9 cellular contexts compared by ENCODE assay signal in genomic region chr2:135052997-135053474, GRCh38. TPM values are rescaled to one million over a fixed set of nuclear protein-coding genes. Genes with fewer than 3 reads are reported as not detected.
DNase-seq lines count a peak whose midpoint lies in the region; ATAC-seq and TF ChIP-seq lines count a peak whose summit lies in the region.
"Had no signal": no experiment of that assay in that cellular context is flagged by ENCODE, and none has a peak within 500 bp of the region (broad histone marks: within the 10 kb centered on the region; RNA-seq: fewer than 3 reads in every experiment).

No MANE protein-coding gene starts in this region.

- no peaks in the 10 kb centered on the region for H3K9me3 Mint-ChIP-seq in brain
- no peaks in the 10 kb centered on the region for H3K9me3 Mint-ChIP-seq in stimulated activated naive CD8-positive, alpha-beta T cell treated with anti-CD3 and anti-CD28 coated beads, Interleukin-15, Interleukin-2, amounts not matched to agents 100 ng/mL and 50 ng/mL, for 24 hours

- H3K9ac ChIP-seq in HCT116 (ENCODE audit: low read length) (peak overlapping the region; percentile 93), OCI-LY3 (ENCODE audit: low read length) (peak overlapping the region; percentile 95)

- peaks cover 49% of the 10 kb centered on the region for H3K4me1 Mint-ChIP-seq in brain
- peaks cover 64% of the 10 kb centered on the region for H3K4me1 Mint-ChIP-seq in stimulated activated naive CD8-positive, alpha-beta T cell treated with anti-CD3 and anti-CD28 coated beads, Interleukin-15, Interleukin-2, amounts not matched to agents 100 ng/mL and 50 ng/mL, for 24 hours (ENCODE audit: low read depth)

- POLR2A ChIA-PET in HCT116 (lab: Charles Lee) = no interaction called here

- no peak for TF ChIP-seq CTCF in HCT116 (IDR thresholded peaks at IDR 0.05 in 2 of 3, conservative IDR thresholded peaks at IDR 0.05 in 1 of 3; ENCODE audit: borderline replicate concordance in 1 of 3, insufficient read depth in 1 of 3, low read depth in 2 of 3, low read length in 2 of 3)
- TF ChIP-seq CTCF in OCI-LY3 (IDR thresholded peaks at IDR 0.05; ENCODE audit: low read depth, low read length) = no peak
- TF ChIP-seq CTCF in brain (conservative IDR thresholded peaks at IDR 0.05) = no peak

- H3K4me3 Mint-ChIP-seq in brain = peak overlapping the region; percentile 91 to 100 (median 97)
- peak overlapping the region; percentile 95 for H3K4me3 Mint-ChIP-seq in stimulated activated naive CD8-positive, alpha-beta T cell treated with anti-CD3 and anti-CD28 coated beads, Interleukin-15, Interleukin-2, amounts not matched to agents 100 ng/mL and 50 ng/mL, for 24 hours

- TF ChIP-seq POLR2A in HCT116 (IDR thresholded peaks at IDR 0.05; ENCODE audit: borderline replicate concordance, extremely low read depth, insufficient read depth, insufficient read length) = no peak

- no peaks in the 10 kb centered on the region for H3K9me2 ChIP-seq in HCT116 (ENCODE audit: insufficient read depth)

- intact Hi-C loops in HCT116 (cut with micrococcal nuclease) = loop anchor here (5.0 kb wide), 1 partner anchor 479 kb away; the partner anchor contains the start of genes R3HDM1 and ZRANB3

- peak overlapping the region; percentile 98 to 100 (median 99) for H3K27ac Mint-ChIP-seq in brain
- peak overlapping the region; percentile 100 for H3K27ac Mint-ChIP-seq in stimulated activated naive CD8-positive, alpha-beta T cell treated with anti-CD3 and anti-CD28 coated beads, Interleukin-15, Interleukin-2, amounts not matched to agents 100 ng/mL and 50 ng/mL, for 24 hours

- ATAC-seq in HCT116 = peak; percentile 24

- H3K36me3 ChIP-seq in HCT116 (ENCODE audit: control insufficient read depth in 1 of 2, insufficient read depth in 2 of 2, low read length in 2 of 2) (0 out of 4 replicates have a peak, but pooled peaks cover 0 to 4% of the 10 kb centered on the region in 2 experiments), OCI-LY3 (replicated peaks; ENCODE audit: low read depth, low read length) (peaks cover 7% of the 10 kb centered on the region)

- CTCF ChIA-PET in HCT116 (lab: Charles Lee) = no interaction called here

- H4K20me1 ChIP-seq in HCT116 (ENCODE audit: insufficient read depth) (no peaks in the 10 kb centered on the region), OCI-LY3 (ENCODE audit: insufficient read depth, low read length) (peaks cover 24% of the 10 kb centered on the region)

- peak overlapping the region; percentile 85 for H3K4me3 ChIP-seq in GM08714 (ENCODE audit: low read length)
- peak overlapping the region; percentile 93 to 94 for H3K4me3 ChIP-seq in HCT116 (replicated peaks in 1 of 2; ENCODE audit: low read depth in 1 of 2, low read length in 2 of 2)
- H3K4me3 ChIP-seq in OCI-LY3 (ENCODE audit: low read length) = peak overlapping the region; percentile 91

- H3K4me1 ChIP-seq in HCT116 (ENCODE audit: control insufficient read depth in 1 of 2, insufficient read depth in 2 of 2, low read length in 2 of 2) (peaks cover 9 to 12% of the 10 kb centered on the region in 2 experiments; a peak in 2 of 4 replicates), OCI-LY3 (ENCODE audit: low read length) (peaks cover 20% of the 10 kb centered on the region)

- peaks cover 33% of the 10 kb centered on the region for H3K36me3 Mint-ChIP-seq in brain
- H3K36me3 Mint-ChIP-seq in stimulated activated naive CD8-positive, alpha-beta T cell treated with anti-CD3 and anti-CD28 coated beads, Interleukin-15, Interleukin-2, amounts not matched to agents 100 ng/mL and 50 ng/mL, for 24 hours (ENCODE audit: low read depth) = peaks cover 22% of the 10 kb centered on the region

- RAD21 ChIA-PET in HCT116 (lab: Charles Lee; ENCODE audit: low non-redundant PET in 1 of 2, low total read pairs in 2 of 2, uncharacterized antibody in 2 of 2, unreplicated experiment in 2 of 2) = no interaction called here

- H2AFZ ChIP-seq in HCT116 (ENCODE audit: low read depth, low read length, poor library complexity, severe bottlenecking) (no peak overlapping the region), OCI-LY3 (ENCODE audit: low read depth, low read length) (no peak overlapping the region)

- no TSS peak for BruUV-seq in HCT116 (replicated peaks; lab: Mats Ljungman, UMichigan)

- H3K27me3 Mint-ChIP-seq in brain = peaks cover 5% of the 10 kb centered on the region
- H3K27me3 Mint-ChIP-seq in stimulated activated naive CD8-positive, alpha-beta T cell treated with anti-CD3 and anti-CD28 coated beads, Interleukin-15, Interleukin-2, amounts not matched to agents 100 ng/mL and 50 ng/mL, for 24 hours = peaks cover 4% of the 10 kb centered on the region

- TF ChIP-seq RAD21 in HCT116 (IDR thresholded peaks at IDR 0.05; ENCODE audit: low read depth) = no peak

- H3K9me3 ChIP-seq in HCT116 (ENCODE audit: control insufficient read depth in 1 of 2, insufficient read depth in 1 of 2, low read depth in 1 of 2, low read length in 2 of 2) = no peaks in the 10 kb centered on the region
- H3K9me3 ChIP-seq in OCI-LY3 (ENCODE audit: insufficient read depth, low read length) = no peaks in the 10 kb centered on the region

- H3K27ac ChIP-seq in HCT116 (ENCODE audit: low read depth, low read length) (no peak overlapping the region), OCI-LY3 (ENCODE audit: low read length) (peak overlapping the region; percentile 88)

- H3K79me2 ChIP-seq in HCT116 (ENCODE audit: insufficient read depth, low read length) (peaks cover 58% of the 10 kb centered on the region), OCI-LY3 (ENCODE audit: low read length) (peaks cover 55% of the 10 kb centered on the region)

- DNase-seq in HCT116 (ENCODE audit: low read depth, low spot score) (no peak), lung microvascular endothelial cell (ENCODE audit: low read depth in 2 of 2) (peak; percentile 20 to 24), kidney glomerular epithelial cell (lab: John Stamatoyannopoulos, UW) (no peak), NCI-H526 treated with DMSO at 0.1 percent for 48 hours (lab: John Stamatoyannopoulos, UW) (no peak)

- H3K4me2 ChIP-seq in HCT116 (ENCODE audit: low read length) = peak overlapping the region; percentile 88
- H3K4me2 ChIP-seq in OCI-LY3 (ENCODE audit: low read length) = peak overlapping the region; percentile 89

- no peaks in the 10 kb centered on the region for H3K27me3 ChIP-seq in HCT116 (ENCODE audit: insufficient read depth, low read length)
- no peaks in the 10 kb centered on the region for H3K27me3 ChIP-seq in OCI-LY3 (ENCODE audit: low read depth, low read length)

TF ChIP-seq in HCT116, 20 proteins besides CTCF, POLR2A, EP300 and RAD21 (continues in another document):
- no peak for TF ChIP-seq REST (IDR thresholded peaks at IDR 0.05; ENCODE audit: low read depth)
- no peak for TF ChIP-seq EZH2 (IDR thresholded peaks at IDR 0.05)
- TF ChIP-seq JUND (IDR thresholded peaks at IDR 0.05) = no peak
- no peak for TF ChIP-seq CEBPB (IDR thresholded peaks at IDR 0.05; ENCODE audit: low read depth)
- TF ChIP-seq SRF (IDR thresholded peaks at IDR 0.05; ENCODE audit: low read depth) = no peak
- TF ChIP-seq MAX (IDR thresholded peaks at IDR 0.05) = no peak
- TF ChIP-seq CBX3 (IDR thresholded peaks at IDR 0.05; ENCODE audit: low read depth) = no peak
- TF ChIP-seq POLR2AphosphoS5 (IDR thresholded peaks at IDR 0.05; ENCODE audit: low read depth, low read length) = no peak
- no peak for TF ChIP-seq YY1 (IDR thresholded peaks at IDR 0.05; ENCODE audit: extremely low read depth, insufficient replicate concordance, low read depth, low read length)
- no peak for TF ChIP-seq SIN3A (IDR thresholded peaks at IDR 0.05; ENCODE audit: low read depth)
- TF ChIP-seq EZH2phosphoT487 (IDR thresholded peaks at IDR 0.05; ENCODE audit: borderline replicate concordance) = no peak
- TF ChIP-seq ZNF274 (IDR thresholded peaks at IDR 0.05; ENCODE audit: low read depth, low read length) = no peak
- no peak for TF ChIP-seq SP1 (IDR thresholded peaks at IDR 0.05; ENCODE audit: low read depth)
- TF ChIP-seq ATF3 (IDR thresholded peaks at IDR 0.05) = no peak
- no peak for TF ChIP-seq ELF1 (IDR thresholded peaks at IDR 0.05; ENCODE audit: borderline replicate concordance, low read depth)
- no peak for TF ChIP-seq TCF7L2 (IDR thresholded peaks at IDR 0.05; ENCODE audit: borderline replicate concordance, extremely low read depth, insufficient read depth, insufficient read length)

RNA-seq across cellular contexts. Expression of gene RAB3GAP1, which starts 0.9 kb away (rescaled TPM):
- total RNA-seq in HCT116 (2021; ENCODE audit: unreplicated experiment) = 38.5 TPM
- 17.1 and 22.3 TPM in 2 replicates for polyA plus RNA-seq in HCT116 (2012)
- polyA plus RNA-seq in brain (ENCODE audit: insufficient read depth, low read depth, low replicate concordance) = 26.1 TPM
- total RNA-seq in lung microvascular endothelial cell = 34.3 and 35.7 TPM in 2 replicates

RNA-seq across cellular contexts. Expression of gene MAP3K19, which starts 5.8 kb away (rescaled TPM):
- total RNA-seq in HCT116 (2021; ENCODE audit: unreplicated experiment) (not detected), lung microvascular endothelial cell (not detected in 2 replicates)
- polyA plus RNA-seq in HCT116 (2012) = 0.01 TPM in 1 of 2 replicates, not detected in the other
- polyA plus RNA-seq in brain (ENCODE audit: insufficient read depth, low read depth, low replicate concordance) = not detected
- total RNA-seq: T-helper 2 cell treated with Interferon-gamma antibody and Interleukin-4, amounts not matched to agents 100 ng/mL and 5 ng/mL, for 36 hours had no signal

Comparison
In these comparisons a context has a peak if more than half of its experiments do, and no peak if none do; other contexts are left out.
1. DNase-seq: peak in lung microvascular endothelial cell (2 of 2); none in HCT116 (single experiment), kidney glomerular epithelial cell (single experiment) and NCI-H526 treated with DMSO at 0.1 percent for 48 hours (single experiment).
2. Peak in every context shown above with its lines, with median percentiles within 50 percentile points of each other: H3K4me3 ChIP-seq.